In the genomic region with DNA sequence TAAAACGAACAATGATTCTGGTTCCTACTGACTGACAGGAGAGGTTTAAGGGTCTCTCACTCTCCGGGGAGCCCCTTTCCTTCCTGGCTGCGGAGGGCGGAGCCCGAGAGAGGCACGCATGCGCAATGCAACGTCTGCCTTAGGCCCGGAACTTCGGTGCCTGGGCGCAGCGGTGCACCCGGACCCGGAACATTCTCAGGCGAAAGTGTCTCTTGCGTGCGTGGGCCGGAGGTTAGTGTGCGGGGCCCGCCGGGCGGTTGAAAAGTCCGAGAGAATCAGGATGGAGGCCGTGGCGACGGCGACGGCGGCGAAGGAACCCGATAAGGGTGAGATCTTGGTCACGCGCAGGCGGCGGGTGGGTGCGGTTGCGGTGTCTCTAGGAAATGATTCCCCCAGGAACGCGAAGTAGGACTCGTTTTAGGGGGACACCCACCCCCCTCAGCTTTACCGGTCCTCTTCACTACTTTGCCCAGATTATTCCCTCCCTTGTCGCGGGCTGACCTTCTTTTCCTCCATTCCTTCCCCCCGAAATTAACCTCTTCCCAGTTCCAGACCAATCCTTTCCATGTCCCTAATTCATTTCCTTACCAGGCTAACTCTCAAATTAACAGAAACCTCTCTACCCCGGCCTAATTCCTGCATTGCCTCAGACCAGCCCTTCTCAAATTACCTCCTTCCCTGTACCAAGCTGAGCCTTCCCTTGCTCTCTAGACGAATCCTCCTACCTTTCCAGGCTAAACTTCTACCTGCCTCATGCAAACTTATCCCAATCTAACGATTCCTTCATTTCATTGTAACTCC, we compare ENCODE assay signal across 1 cellular context.
A peak's percentile ranks its signal among the peaks of the same experiment; 100 is the strongest.
TF ChIP-seq lines count a peak whose summit lies in the region.

A gene (plus strand): TSS at position 142 of the 801 bp plus-strand sequence. CDS start 139 bp downstream, at position 281.

TF ChIP-seq in HEK293, 187 proteins besides CTCF, POLR2A, EP300 and RAD21 (continued from another document):
- TF ChIP-seq, protein P1, sequence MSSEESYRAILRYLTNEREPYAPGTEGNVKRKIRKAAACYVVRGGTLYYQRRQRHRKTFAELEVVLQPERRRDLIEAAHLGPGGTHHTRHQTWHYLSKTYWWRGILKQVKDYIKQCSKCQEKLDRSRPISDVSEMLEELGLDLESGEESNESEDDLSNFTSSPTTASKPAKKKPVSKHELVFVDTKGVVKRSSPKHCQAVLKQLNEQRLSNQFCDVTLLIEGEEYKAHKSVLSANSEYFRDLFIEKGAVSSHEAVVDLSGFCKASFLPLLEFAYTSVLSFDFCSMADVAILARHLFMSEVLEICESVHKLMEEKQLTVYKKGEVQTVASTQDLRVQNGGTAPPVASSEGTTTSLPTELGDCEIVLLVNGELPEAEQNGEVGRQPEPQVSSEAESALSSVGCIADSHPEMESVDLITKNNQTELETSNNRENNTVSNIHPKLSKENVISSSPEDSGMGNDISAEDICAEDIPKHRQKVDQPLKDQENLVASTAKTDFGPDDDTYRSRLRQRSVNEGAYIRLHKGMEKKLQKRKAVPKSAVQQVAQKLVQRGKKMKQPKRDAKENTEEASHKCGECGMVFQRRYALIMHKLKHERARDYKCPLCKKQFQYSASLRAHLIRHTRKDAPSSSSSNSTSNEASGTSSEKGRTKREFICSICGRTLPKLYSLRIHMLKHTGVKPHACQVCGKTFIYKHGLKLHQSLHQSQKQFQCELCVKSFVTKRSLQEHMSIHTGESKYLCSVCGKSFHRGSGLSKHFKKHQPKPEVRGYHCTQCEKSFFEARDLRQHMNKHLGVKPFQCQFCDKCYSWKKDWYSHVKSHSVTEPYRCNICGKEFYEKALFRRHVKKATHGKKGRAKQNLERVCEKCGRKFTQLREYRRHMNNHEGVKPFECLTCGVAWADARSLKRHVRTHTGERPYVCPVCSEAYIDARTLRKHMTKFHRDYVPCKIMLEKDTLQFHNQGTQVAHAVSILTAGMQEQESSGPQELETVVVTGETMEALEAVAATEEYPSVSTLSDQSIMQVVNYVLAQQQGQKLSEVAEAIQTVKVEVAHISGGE (tag by site-specific recombination; conservative IDR thresholded peaks at IDR 0.05; ENCODE audit: low read depth), result peak; percentile 100
- peak; percentile 94 for TF ChIP-seq ZBTB20 (tag by site-specific recombination; IDR thresholded peaks at IDR 0.05)
- TF ChIP-seq, protein P2, sequence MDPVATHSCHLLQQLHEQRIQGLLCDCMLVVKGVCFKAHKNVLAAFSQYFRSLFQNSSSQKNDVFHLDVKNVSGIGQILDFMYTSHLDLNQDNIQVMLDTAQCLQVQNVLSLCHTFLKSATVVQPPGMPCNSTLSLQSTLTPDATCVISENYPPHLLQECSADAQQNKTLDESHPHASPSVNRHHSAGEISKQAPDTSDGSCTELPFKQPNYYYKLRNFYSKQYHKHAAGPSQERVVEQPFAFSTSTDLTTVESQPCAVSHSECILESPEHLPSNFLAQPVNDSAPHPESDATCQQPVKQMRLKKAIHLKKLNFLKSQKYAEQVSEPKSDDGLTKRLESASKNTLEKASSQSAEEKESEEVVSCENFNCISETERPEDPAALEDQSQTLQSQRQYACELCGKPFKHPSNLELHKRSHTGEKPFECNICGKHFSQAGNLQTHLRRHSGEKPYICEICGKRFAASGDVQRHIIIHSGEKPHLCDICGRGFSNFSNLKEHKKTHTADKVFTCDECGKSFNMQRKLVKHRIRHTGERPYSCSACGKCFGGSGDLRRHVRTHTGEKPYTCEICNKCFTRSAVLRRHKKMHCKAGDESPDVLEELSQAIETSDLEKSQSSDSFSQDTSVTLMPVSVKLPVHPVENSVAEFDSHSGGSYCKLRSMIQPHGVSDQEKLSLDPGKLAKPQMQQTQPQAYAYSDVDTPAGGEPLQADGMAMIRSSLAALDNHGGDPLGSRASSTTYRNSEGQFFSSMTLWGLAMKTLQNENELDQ (tag by site-specific recombination; IDR thresholded peaks at IDR 0.05; ENCODE audit: low read depth), result peak; percentile 60; the same call in 1 of the 2 replicates
- TF ChIP-seq MZF1 (tag by site-specific recombination; IDR thresholded peaks at IDR 0.05; ENCODE audit: borderline replicate concordance), result peak; percentile 84
- TF ChIP-seq WT1 (tag by site-specific recombination; IDR thresholded peaks at IDR 0.05), result peak; percentile 72
- TF ChIP-seq ZNF138 (tag by site-specific recombination; IDR thresholded peaks at IDR 0.05; ENCODE audit: borderline replicate concordance), result peak; percentile 79; the same call in 1 of the 2 replicates
- peak; percentile 85 for TF ChIP-seq YY1 (tag by site-specific recombination; IDR thresholded peaks at IDR 0.05)
- peak; percentile 95 for TF ChIP-seq KLF1 (tag by site-specific recombination; IDR thresholded peaks at IDR 0.05)
- TF ChIP-seq ZNF23 (tag by site-specific recombination; IDR thresholded peaks at IDR 0.05; ENCODE audit: borderline replicate concordance), result peak; percentile 78
- TF ChIP-seq KLF9 (tag by site-specific recombination; IDR thresholded peaks at IDR 0.05; ENCODE audit: low read depth), result peak; percentile 99
- TF ChIP-seq ZNF121 (tag by site-specific recombination; IDR thresholded peaks at IDR 0.05), result peak; percentile 86
- TF ChIP-seq, protein P3, sequence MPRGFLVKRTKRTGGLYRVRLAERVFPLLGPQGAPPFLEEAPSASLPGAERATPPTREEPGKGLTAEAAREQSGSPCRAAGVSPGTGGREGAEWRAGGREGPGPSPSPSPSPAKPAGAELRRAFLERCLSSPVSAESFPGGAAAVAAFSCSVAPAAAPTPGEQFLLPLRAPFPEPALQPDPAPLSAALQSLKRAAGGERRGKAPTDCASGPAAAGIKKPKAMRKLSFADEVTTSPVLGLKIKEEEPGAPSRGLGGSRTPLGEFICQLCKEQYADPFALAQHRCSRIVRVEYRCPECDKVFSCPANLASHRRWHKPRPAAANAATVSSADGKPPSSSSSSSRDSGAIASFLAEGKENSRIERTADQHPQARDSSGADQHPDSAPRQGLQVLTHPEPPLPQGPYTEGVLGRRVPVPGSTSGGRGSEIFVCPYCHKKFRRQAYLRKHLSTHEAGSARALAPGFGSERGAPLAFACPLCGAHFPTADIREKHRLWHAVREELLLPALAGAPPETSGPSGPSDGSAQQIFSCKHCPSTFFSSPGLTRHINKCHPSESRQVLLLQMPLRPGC (tag by site-specific recombination; IDR thresholded peaks at IDR 0.05), result peak; percentile 95
- TF ChIP-seq, protein P4, sequence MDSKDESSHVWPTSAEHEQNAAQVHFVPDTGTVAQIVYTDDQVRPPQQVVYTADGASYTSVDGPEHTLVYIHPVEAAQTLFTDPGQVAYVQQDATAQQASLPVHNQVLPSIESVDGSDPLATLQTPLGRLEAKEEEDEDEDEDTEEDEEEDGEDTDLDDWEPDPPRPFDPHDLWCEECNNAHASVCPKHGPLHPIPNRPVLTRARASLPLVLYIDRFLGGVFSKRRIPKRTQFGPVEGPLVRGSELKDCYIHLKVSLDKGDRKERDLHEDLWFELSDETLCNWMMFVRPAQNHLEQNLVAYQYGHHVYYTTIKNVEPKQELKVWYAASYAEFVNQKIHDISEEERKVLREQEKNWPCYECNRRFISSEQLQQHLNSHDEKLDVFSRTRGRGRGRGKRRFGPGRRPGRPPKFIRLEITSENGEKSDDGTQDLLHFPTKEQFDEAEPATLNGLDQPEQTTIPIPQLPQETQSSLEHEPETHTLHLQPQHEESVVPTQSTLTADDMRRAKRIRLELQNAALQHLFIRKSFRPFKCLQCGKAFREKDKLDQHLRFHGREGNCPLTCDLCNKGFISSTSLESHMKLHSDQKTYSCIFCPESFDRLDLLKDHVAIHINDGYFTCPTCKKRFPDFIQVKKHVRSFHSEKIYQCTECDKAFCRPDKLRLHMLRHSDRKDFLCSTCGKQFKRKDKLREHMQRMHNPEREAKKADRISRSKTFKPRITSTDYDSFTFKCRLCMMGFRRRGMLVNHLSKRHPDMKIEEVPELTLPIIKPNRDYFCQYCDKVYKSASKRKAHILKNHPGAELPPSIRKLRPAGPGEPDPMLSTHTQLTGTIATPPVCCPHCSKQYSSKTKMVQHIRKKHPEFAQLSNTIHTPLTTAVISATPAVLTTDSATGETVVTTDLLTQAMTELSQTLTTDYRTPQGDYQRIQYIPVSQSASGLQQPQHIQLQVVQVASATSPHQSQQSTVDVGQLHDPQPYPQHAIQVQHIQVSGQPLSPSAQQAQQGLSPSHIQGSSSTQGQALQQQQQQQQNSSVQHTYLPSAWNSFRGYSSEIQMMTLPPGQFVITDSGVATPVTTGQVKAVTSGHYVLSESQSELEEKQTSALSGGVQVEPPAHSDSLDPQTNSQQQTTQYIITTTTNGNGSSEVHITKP (tag by site-specific recombination; IDR thresholded peaks at IDR 0.05), result peak; percentile 97
- peak; percentile 91 for TF ChIP-seq ZNF394 (tag by site-specific recombination; IDR thresholded peaks at IDR 0.05; ENCODE audit: borderline replicate concordance)
- no peak for TF ChIP-seq ZNF747 (tag by site-specific recombination; IDR thresholded peaks at IDR 0.05)
- TF ChIP-seq, protein P5, sequence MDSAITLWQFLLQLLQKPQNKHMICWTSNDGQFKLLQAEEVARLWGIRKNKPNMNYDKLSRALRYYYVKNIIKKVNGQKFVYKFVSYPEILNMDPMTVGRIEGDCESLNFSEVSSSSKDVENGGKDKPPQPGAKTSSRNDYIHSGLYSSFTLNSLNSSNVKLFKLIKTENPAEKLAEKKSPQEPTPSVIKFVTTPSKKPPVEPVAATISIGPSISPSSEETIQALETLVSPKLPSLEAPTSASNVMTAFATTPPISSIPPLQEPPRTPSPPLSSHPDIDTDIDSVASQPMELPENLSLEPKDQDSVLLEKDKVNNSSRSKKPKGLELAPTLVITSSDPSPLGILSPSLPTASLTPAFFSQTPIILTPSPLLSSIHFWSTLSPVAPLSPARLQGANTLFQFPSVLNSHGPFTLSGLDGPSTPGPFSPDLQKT (IDR thresholded peaks at IDR 0.05; ENCODE audit: borderline replicate concordance, low read depth, low read length), result no peak
- TF ChIP-seq ZNF561 (tag by site-specific recombination; IDR thresholded peaks at IDR 0.05; ENCODE audit: borderline replicate concordance), result peak; percentile 100
- peak; percentile 100 for TF ChIP-seq ZNF391 (tag by site-specific recombination; IDR thresholded peaks at IDR 0.05; ENCODE audit: borderline replicate concordance, low read depth)
- no peak for TF ChIP-seq ZNF112 (tag by site-specific recombination; IDR thresholded peaks at IDR 0.05)
- no peak for TF ChIP-seq TCF7L2 (IDR thresholded peaks at IDR 0.05; ENCODE audit: borderline replicate concordance, low read depth, low read length)
